10 cellular contexts compared by ENCODE assay signal in the genomic region with DNA sequence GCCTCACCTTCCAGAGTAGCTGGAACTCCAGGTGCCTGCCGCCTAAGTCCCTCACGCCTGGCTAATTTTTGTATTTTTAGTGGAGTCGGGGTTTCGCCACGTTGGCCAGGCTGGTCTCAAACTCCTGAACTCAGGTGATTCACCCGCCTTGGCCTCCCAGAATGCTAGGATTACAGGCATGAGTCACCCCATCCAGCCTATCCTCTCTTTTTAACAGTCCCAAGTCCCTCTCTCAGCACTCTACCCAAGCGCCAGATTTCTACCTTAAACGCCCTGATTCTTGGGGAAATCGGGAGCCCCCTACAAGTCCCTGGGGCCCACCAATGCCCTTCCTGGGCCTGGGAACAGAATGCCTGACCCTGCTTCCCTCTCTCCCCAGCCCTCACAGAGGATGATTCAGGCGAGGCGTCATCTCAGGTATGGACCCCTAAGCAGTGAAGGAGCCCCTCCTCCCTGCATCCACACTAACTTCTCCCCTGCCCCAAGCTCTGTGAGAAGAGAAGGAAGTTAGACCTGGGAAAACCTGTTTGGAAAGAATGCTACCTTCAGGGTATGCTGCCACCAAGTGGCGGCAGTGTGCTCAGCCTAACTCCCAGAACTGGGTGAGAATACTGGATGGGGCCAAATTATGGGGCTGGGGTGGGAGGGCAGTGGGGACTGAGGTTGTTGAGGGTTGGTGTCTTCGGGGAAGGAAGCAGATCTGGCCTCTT. TPM values are rescaled to one million over a fixed set of nuclear protein-coding genes. Genes with fewer than 3 reads are reported as not detected.
DNase-seq lines count a peak whose midpoint lies in the region; ATAC-seq, FAIRE-seq and TF ChIP-seq lines count a peak whose summit lies in the region.
"Had no signal": no experiment of that assay in that cellular context is flagged by ENCODE, and none has a peak within 500 bp of the region (broad histone marks: within the 10 kb centered on the region; RNA-seq: fewer than 3 reads in every experiment).

No MANE protein-coding gene starts in this region.

- 83 to 85% methylated on average over 9 to 13 of the region's 13 CpGs for WGBS in endodermal cell (ENCODE audit: insufficient coverage in 1 of 2, insufficient read length in 1 of 2), 2 experiments

- H3K4me1 Mint-ChIP-seq in natural killer cell (peaks cover 0 to 13% of the 10 kb centered on the region in 2 donors), endodermal cell (no peaks in the 10 kb centered on the region)
- H3K4me1 Mint-ChIP-seq in natural killer cell treated with Interleukin-12 subunit alpha and Interleukin-12 subunit beta and Interleukin-15 and Interleukin-18, amount 100 ng/mL, for 72 hours (ENCODE audit: low read depth in 2 of 2), result peaks cover 0 to 10% of the 10 kb centered on the region in 2 donors

- no peak overlapping the region for H3K27ac ChIP-seq in endodermal cell (ENCODE audit: low read depth, low read length)
- H3K27ac ChIP-seq: KMS-11, lower lobe of right lung had no signal

- H3K27ac Mint-ChIP-seq in natural killer cell (no peak overlapping the region), endodermal cell (peak overlapping the region; percentile 75)
- no peak overlapping the region for H3K27ac Mint-ChIP-seq in natural killer cell treated with Interleukin-12 subunit alpha and Interleukin-12 subunit beta and Interleukin-15 and Interleukin-18, amount 100 ng/mL, for 72 hours

- FAIRE-seq in urothelium cell line (lab: Jason Lieb, UNC), result no peak

- no peaks in the 10 kb centered on the region for H3K36me3 Mint-ChIP-seq in natural killer cell
- H3K36me3 Mint-ChIP-seq in natural killer cell treated with Interleukin-12 subunit alpha and Interleukin-12 subunit beta and Interleukin-15 and Interleukin-18, amount 100 ng/mL, for 72 hours, result no peaks in the 10 kb centered on the region
- H3K36me3 Mint-ChIP-seq in endodermal cell (ENCODE audit: low read depth), result no peaks in the 10 kb centered on the region

- intact Hi-C loops in natural killer cell (cut with micrococcal nuclease), result loop anchor here (10.0 kb wide), 1 partner anchor 544 kb away; no protein-coding TSS in a partner anchor

- TF ChIP-seq CTCF in natural killer cell (IDR thresholded peaks at IDR 0.05) (peak; percentile 2), endodermal cell (conservative IDR thresholded peaks at IDR 0.05) (peak; percentile 66)

- no peak overlapping the region for H3K4me3 Mint-ChIP-seq in natural killer cell
- no peak overlapping the region for H3K4me3 Mint-ChIP-seq in natural killer cell treated with Interleukin-12 subunit alpha and Interleukin-12 subunit beta and Interleukin-15 and Interleukin-18, amount 100 ng/mL, for 72 hours
- H3K4me3 Mint-ChIP-seq in endodermal cell, result no peak overlapping the region

- no peaks in the 10 kb centered on the region for H3K36me3 ChIP-seq in endodermal cell (ENCODE audit: control insufficient read depth, insufficient read depth, low read length)
- H3K36me3 ChIP-seq: lower lobe of right lung had no signal

- no peaks in the 10 kb centered on the region for H3K27me3 ChIP-seq in endodermal cell (ENCODE audit: control insufficient read depth, insufficient read depth, low read length, poor library complexity, severe bottlenecking)

- no peaks in the 10 kb centered on the region for H3K4me1 ChIP-seq in endodermal cell (ENCODE audit: control insufficient read depth, insufficient read depth, low read length)
- H3K4me1 ChIP-seq: lower lobe of right lung had no signal

- no peak overlapping the region for H3K4me3 ChIP-seq in endodermal cell (ENCODE audit: low read length)
- H3K4me3 ChIP-seq: lower lobe of right lung had no signal

- ATAC-seq in natural killer cell (peak in 1 of 3 donors; percentile 40), HG02840 (IDR thresholded peaks at IDR 0.05; ENCODE audit: low FRiP score, unreplicated experiment) (no peak), GM21529 (IDR thresholded peaks at IDR 0.05; ENCODE audit: unreplicated experiment) (no peak)
- no peak for ATAC-seq in natural killer cell treated with Interleukin-12 subunit alpha and Interleukin-12 subunit beta and Interleukin-15 and Interleukin-18, amount 100 ng/mL, for 72 hours
- ATAC-seq: lower lobe of right lung had no signal

- H3K9me3 ChIP-seq in endodermal cell (ENCODE audit: control insufficient read depth, low read length), result no peaks in the 10 kb centered on the region
- H3K9me3 ChIP-seq: lower lobe of right lung had no signal

- H3K9me3 Mint-ChIP-seq in natural killer cell, result no peaks in the 10 kb centered on the region
- H3K9me3 Mint-ChIP-seq in natural killer cell treated with Interleukin-12 subunit alpha and Interleukin-12 subunit beta and Interleukin-15 and Interleukin-18, amount 100 ng/mL, for 72 hours, result no peaks in the 10 kb centered on the region
- no peaks in the 10 kb centered on the region for H3K9me3 Mint-ChIP-seq in endodermal cell

- no peak overlapping the region for H3K9ac ChIP-seq in endodermal cell (ENCODE audit: extremely low read depth, low read length, poor library complexity, severe bottlenecking)
- H3K9ac ChIP-seq: KMS-11 had no signal

- H3K27me3 Mint-ChIP-seq in natural killer cell (ENCODE audit: low read depth in 2 of 2) (peaks cover 0 to 4% of the 10 kb centered on the region in 2 donors), endodermal cell (ENCODE audit: insufficient read depth) (peaks cover 5% of the 10 kb centered on the region)
- H3K27me3 Mint-ChIP-seq in natural killer cell treated with Interleukin-12 subunit alpha and Interleukin-12 subunit beta and Interleukin-15 and Interleukin-18, amount 100 ng/mL, for 72 hours, result peaks cover 0 to 8% of the 10 kb centered on the region in 2 donors

- DNase-seq in natural killer cell, result no peak
- no peak for DNase-seq in natural killer cell treated with Interleukin-12 subunit alpha and Interleukin-12 subunit beta and Interleukin-15 and Interleukin-18, amount 100 ng/mL, for 72 hours (ENCODE audit: low spot score)
- peak; percentile 38 for DNase-seq in NCI-H2171 (lab: John Stamatoyannopoulos, UW)
- peak; percentile 78 for DNase-seq in endodermal cell
- peak; percentile 52 for DNase-seq in urothelium cell line (ENCODE audit: low spot score)
- DNase-seq in 8988T, result no peak
- DNase-seq: lower lobe of right lung had no signal

RNA-seq across cellular contexts. Expression of gene EBI3, which starts 20.8 kb away (rescaled TPM):
- total RNA-seq in natural killer cell, result not detected
- 100 to 1,000 TPM in 1 of 2 donors, 10 to 100 TPM in 1; 32.4 to 131 TPM for total RNA-seq in natural killer cell treated with Interleukin-12 subunit alpha and Interleukin-12 subunit beta and Interleukin-15 and Interleukin-18, amount 100 ng/mL, for 72 hours
- not detected for total RNA-seq in endodermal cell
- 0.25 TPM for polyA plus RNA-seq in endodermal cell (2013, experiment 1 of 2)
- polyA plus RNA-seq in endodermal cell (2013, experiment 2 of 2), result 0.54 TPM

RNA-seq across cellular contexts. Expression of gene ANKRD24, which starts 26.1 kb away (rescaled TPM):
- total RNA-seq in natural killer cell (1 to 10 TPM in 1 of 3 donors, under 1 TPM in 2; 0.65 to 2.2 (median 0.71) TPM), endodermal cell (1 to 10 TPM in 1 of 2 donors, under 1 TPM in 1; 0.77 to 2.0 TPM)
- under 1 TPM; 0.33 to 0.74 TPM for total RNA-seq in natural killer cell treated with Interleukin-12 subunit alpha and Interleukin-12 subunit beta and Interleukin-15 and Interleukin-18, amount 100 ng/mL, for 72 hours
- polyA plus RNA-seq in endodermal cell (2013, experiment 1 of 2), result 1.6 TPM
- polyA plus RNA-seq in endodermal cell (2013, experiment 2 of 2), result 1.1 TPM

RNA-seq across cellular contexts. Expression of gene SIRT6, which starts 26.2 kb away (rescaled TPM):
- total RNA-seq in natural killer cell, result 10 to 100 TPM; 29.5 to 37.4 (median 30.5) TPM
- total RNA-seq in natural killer cell treated with Interleukin-12 subunit alpha and Interleukin-12 subunit beta and Interleukin-15 and Interleukin-18, amount 100 ng/mL, for 72 hours, result 10 to 100 TPM; 51.4 to 56.7 TPM
- 10 to 100 TPM; 22.1 to 29.1 TPM for total RNA-seq in endodermal cell
- polyA plus RNA-seq in endodermal cell (2013, experiment 1 of 2), result 21.4 TPM
- polyA plus RNA-seq in endodermal cell (2013, experiment 2 of 2), result 21.3 TPM

RNA-seq across cellular contexts. Expression of gene YJU2, which starts 38.3 kb away (rescaled TPM):
- total RNA-seq in natural killer cell (10 to 100 TPM; 37.7 to 39.5 (median 38.5) TPM), endodermal cell (10 to 100 TPM; 15.8 to 16.4 TPM)
- total RNA-seq in natural killer cell treated with Interleukin-12 subunit alpha and Interleukin-12 subunit beta and Interleukin-15 and Interleukin-18, amount 100 ng/mL, for 72 hours, result 10 to 100 TPM; 30.2 to 33.3 TPM
- 19.3 TPM for polyA plus RNA-seq in endodermal cell (2013, experiment 1 of 2)
- polyA plus RNA-seq in endodermal cell (2013, experiment 2 of 2), result 19.0 TPM

RNA-seq across cellular contexts. Expression of gene CREB3L3, which starts 55.1 kb away (rescaled TPM):
- total RNA-seq in natural killer cell, result under 1 TPM in 2 of 3 donors, not detected in 1; 0.43 to 0.70 TPM
- not detected for total RNA-seq in natural killer cell treated with Interleukin-12 subunit alpha and Interleukin-12 subunit beta and Interleukin-15 and Interleukin-18, amount 100 ng/mL, for 72 hours
- total RNA-seq in endodermal cell, result under 1 TPM; 0.26 to 0.31 TPM
- 0.25 TPM for polyA plus RNA-seq in endodermal cell (2013, experiment 1 of 2)
- polyA plus RNA-seq in endodermal cell (2013, experiment 2 of 2), result not detected
- total RNA-seq: lower lobe of right lung had no signal

Comparison
In these comparisons a context has a peak if more than half of its experiments do, and no peak if none do; other contexts are left out.
1. RNA of gene EBI3, which starts 20.8 kb away (total RNA-seq): 32.4 to 131 TPM in natural killer cell treated with Interleukin-12 subunit alpha and Interleukin-12 subunit beta and Interleukin-15 and Interleukin-18, amount 100 ng/mL, for 72 hours; not detected in endodermal cell and not detected in natural killer cell; every median in the first group is over 10 times any median in the second.
2. DNase-seq: peak in NCI-H2171 (single experiment), endodermal cell (single experiment) and urothelium cell line (single experiment); none in natural killer cell (single experiment), natural killer cell treated with Interleukin-12 subunit alpha and Interleukin-12 subunit beta and Interleukin-15 and Interleukin-18, amount 100 ng/mL, for 72 hours (single experiment) and 8988T (single experiment).